2 cellular contexts compared by ENCODE assay signal in the genomic region with DNA sequence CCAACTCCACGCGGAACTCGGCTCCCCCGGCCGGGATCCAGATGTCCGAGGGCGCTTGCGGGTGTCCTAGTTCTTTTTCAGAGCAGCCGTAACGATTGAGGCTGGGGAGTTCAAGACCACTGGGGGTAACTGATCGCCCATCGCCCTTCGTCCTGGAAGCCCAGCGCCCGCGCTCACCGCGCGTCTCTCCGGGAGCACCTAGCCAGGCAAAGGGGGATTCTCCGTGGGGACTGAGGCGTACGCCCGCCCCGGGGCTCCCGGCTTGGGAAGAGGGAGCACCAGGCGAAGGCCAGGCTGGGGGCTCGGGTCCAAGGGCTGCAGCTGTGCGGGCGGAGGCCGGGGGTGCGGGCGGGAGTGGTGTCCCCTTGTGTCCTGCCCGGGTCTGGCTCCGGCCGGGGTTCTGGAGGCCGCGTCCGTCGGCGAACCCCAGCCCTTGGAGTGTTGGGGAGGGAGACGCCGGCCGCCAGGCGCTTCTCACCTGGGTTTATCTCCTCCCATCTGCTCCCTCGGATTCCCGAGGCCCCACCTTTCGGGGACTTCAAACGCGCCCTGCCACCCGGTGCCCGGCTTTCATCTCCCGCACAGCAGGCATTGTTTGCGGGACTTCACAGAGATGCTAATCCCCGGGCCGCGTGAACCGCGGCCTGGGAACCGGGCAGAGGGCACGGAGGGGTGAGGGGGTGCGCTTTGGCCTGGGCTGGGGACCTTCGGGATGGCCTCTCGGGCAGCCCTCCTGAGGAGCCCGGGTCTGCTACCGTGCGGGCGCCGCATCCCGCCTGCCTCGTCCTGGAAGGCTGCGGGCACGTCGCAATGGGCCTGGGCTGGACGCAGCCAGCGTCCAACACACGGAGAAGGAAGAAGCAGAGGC.
A peak's percentile ranks its signal among the peaks of the same experiment; 100 is the strongest.
TF ChIP-seq lines count a peak whose summit lies in the region.

No MANE protein-coding gene starts in this region.

TF ChIP-seq in GM23338, 12 proteins besides CTCF, POLR2A, EP300 and RAD21:
- TF ChIP-seq EZH2 (IDR thresholded peaks at IDR 0.05; ENCODE audit: low read depth, unreplicated experiment) (peak; percentile 59), EZH2phosphoT487 (IDR thresholded peaks at IDR 0.05; ENCODE audit: unreplicated experiment) (peak; percentile 21)
- TF ChIP-seq, protein P1, sequence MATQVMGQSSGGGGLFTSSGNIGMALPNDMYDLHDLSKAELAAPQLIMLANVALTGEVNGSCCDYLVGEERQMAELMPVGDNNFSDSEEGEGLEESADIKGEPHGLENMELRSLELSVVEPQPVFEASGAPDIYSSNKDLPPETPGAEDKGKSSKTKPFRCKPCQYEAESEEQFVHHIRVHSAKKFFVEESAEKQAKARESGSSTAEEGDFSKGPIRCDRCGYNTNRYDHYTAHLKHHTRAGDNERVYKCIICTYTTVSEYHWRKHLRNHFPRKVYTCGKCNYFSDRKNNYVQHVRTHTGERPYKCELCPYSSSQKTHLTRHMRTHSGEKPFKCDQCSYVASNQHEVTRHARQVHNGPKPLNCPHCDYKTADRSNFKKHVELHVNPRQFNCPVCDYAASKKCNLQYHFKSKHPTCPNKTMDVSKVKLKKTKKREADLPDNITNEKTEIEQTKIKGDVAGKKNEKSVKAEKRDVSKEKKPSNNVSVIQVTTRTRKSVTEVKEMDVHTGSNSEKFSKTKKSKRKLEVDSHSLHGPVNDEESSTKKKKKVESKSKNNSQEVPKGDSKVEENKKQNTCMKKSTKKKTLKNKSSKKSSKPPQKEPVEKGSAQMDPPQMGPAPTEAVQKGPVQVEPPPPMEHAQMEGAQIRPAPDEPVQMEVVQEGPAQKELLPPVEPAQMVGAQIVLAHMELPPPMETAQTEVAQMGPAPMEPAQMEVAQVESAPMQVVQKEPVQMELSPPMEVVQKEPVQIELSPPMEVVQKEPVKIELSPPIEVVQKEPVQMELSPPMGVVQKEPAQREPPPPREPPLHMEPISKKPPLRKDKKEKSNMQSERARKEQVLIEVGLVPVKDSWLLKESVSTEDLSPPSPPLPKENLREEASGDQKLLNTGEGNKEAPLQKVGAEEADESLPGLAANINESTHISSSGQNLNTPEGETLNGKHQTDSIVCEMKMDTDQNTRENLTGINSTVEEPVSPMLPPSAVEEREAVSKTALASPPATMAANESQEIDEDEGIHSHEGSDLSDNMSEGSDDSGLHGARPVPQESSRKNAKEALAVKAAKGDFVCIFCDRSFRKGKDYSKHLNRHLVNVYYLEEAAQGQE (IDR thresholded peaks at IDR 0.05; ENCODE audit: unreplicated experiment), result no peak

TF ChIP-seq in H1, 55 proteins besides CTCF, POLR2A, EP300 and RAD21:
- TF ChIP-seq SUZ12 (IDR thresholded peaks at IDR 0.05; ENCODE audit: low read length) (peak; percentile 84), SIRT6 (IDR thresholded peaks at IDR 0.05; ENCODE audit: low read length) (no peak), EZH2 (IDR thresholded peaks at IDR 0.05; ENCODE audit: low read depth, low read length, severe bottlenecking) (peak; percentile 93), HDAC6 (IDR thresholded peaks at IDR 0.05; ENCODE audit: low read depth, low read length) (no peak)
- TF ChIP-seq, protein P2, sequence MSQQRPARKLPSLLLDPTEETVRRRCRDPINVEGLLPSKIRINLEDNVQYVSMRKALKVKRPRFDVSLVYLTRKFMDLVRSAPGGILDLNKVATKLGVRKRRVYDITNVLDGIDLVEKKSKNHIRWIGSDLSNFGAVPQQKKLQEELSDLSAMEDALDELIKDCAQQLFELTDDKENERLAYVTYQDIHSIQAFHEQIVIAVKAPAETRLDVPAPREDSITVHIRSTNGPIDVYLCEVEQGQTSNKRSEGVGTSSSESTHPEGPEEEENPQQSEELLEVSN (IDR thresholded peaks at IDR 0.05), result peak; percentile 2; the same call in 1 of the 2 replicates
